1 cellular context compared by ENCODE assay signal in the genomic region with DNA sequence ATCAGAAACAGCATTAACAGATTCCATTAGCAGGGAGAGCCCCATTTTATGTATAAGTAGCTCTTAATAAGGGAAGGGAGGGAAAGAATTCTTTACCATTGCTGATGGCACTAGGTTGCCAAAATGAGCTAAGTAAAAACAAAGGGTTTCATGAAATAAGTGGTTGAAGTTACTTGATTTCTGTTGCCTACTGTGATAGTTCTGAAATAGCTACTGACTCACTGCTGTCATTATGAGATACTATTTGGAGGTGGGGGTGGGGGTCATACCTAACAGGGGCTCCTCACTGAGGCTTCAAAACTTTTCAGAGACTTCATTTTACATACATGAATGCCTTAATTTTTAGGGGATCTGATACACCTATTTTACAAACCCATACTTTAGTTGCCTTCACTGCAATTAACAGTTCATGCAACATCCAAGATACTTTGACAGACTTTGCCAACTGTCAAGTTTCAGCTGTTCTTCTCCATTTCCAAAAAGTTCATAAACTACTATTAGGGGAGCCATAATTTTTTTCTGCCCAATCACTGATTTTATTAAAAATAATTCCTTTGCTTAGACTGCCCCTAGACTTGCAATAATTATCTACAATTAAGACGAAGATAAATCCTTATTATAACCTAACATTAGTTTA.
TF ChIP-seq lines count a peak whose summit lies in the region.

No MANE protein-coding gene starts in this region.

TF ChIP-seq in HEK293, 187 proteins besides CTCF, POLR2A, EP300 and RAD21 (continued from another document):
- TF ChIP-seq PBX3 (CRISPR knock-in tag; IDR thresholded peaks at IDR 0.05) (no peak), ZEB2 (tag by site-specific recombination; IDR thresholded peaks at IDR 0.05) (0 out of 2 replicates have a peak, but pooled peaks have one; percentile 25), SP7 (tag by site-specific recombination; IDR thresholded peaks at IDR 0.05) (0 out of 2 replicates have a peak, but pooled peaks have one; percentile 20), SCRT1 (tag by site-specific recombination; IDR thresholded peaks at IDR 0.05; ENCODE audit: borderline replicate concordance) (no peak)
